In genomic region chr6:52162940-52163908, GRCh38 we compare ENCODE assay signal across 9 cellular contexts. TPM values are rescaled to one million over a fixed set of nuclear protein-coding genes. Genes with fewer than 3 reads are reported as not detected.
DNase-seq lines count a peak whose midpoint lies in the region; ATAC-seq and TF ChIP-seq lines count a peak whose summit lies in the region.
"Had no signal": no experiment of that assay in that cellular context is flagged by ENCODE, and none has a peak within 500 bp of the region (broad histone marks: within the 10 kb centered on the region; RNA-seq: fewer than 3 reads in every experiment).

No MANE protein-coding gene starts in this region.

- H3K4me2 ChIP-seq in parathyroid adenoma (ENCODE audit: low read length): no peak overlapping the region

- H3K9me3 ChIP-seq in NT2/D1 (ENCODE audit: insufficient read depth, low read length): peaks cover 19% of the 10 kb centered on the region
- no peaks in the 10 kb centered on the region for H3K9me3 ChIP-seq in parathyroid adenoma (ENCODE audit: control insufficient read depth, low read length)

- H3K36me3 ChIP-seq in NT2/D1 (ENCODE audit: insufficient read depth, insufficient read length, low read length): no peaks in the 10 kb centered on the region
- H3K36me3 ChIP-seq in parathyroid adenoma (ENCODE audit: control insufficient read depth, insufficient read depth, low read length): no peaks in the 10 kb centered on the region

- H3K4me3 ChIP-seq in NT2/D1 (ENCODE audit: insufficient read length, low read depth): no peak overlapping the region
- H3K4me3 ChIP-seq in dorsolateral prefrontal cortex: no peak overlapping the region
- H3K4me3 ChIP-seq in parathyroid adenoma (ENCODE audit: low read depth, low read length): no peak overlapping the region

- no peaks in the 10 kb centered on the region for H3K79me2 ChIP-seq in parathyroid adenoma

- intact Hi-C loops in dorsolateral prefrontal cortex (cut with DNase I): loop anchor here (5.0 kb wide), 1 partner anchor 99 kb away; no protein-coding TSS in a partner anchor

- no peak overlapping the region for H3K9ac ChIP-seq in NT2/D1 (ENCODE audit: insufficient read length, low read depth)
- H3K9ac ChIP-seq in parathyroid adenoma: no peak overlapping the region

- TF ChIP-seq CTCF in dorsolateral prefrontal cortex (IDR thresholded peaks at IDR 0.05 in 54 of 56, conservative IDR thresholded peaks at IDR 0.05 in 2 of 56; ENCODE audit: low read depth in 1 of 56, partially characterized antibody in 56 of 56): peak in 55 of 56 donors; percentile 15 to 74 (median 52)
- peak; percentile 83 for TF ChIP-seq CTCF in parathyroid adenoma (IDR thresholded peaks at IDR 0.05)

- no peaks in the 10 kb centered on the region for H3K4me1 ChIP-seq in NT2/D1 (ENCODE audit: insufficient read depth, insufficient read length)
- no peaks in the 10 kb centered on the region for H3K4me1 ChIP-seq in parathyroid adenoma

- peak; percentile 21 for DNase-seq in COR-L47 (lab: John Stamatoyannopoulos, UW)
- DNase-seq in NT2/D1 (ENCODE audit: low read depth, low spot score): peak; percentile 20
- DNase-seq in dorsolateral prefrontal cortex: no peak
- no peak for DNase-seq in activated CD8-positive, alpha-beta memory T cell treated with anti-CD3 and anti-CD28 coated beads for 24 hours
- DNase-seq in AG08396 (ENCODE audit: low spot score): no peak

- H3K27ac ChIP-seq in dorsolateral prefrontal cortex (no peak overlapping the region), parathyroid adenoma (no peak overlapping the region)

- ATAC-seq in GM18511 (IDR thresholded peaks at IDR 0.05; ENCODE audit: unreplicated experiment) (peak; percentile 60), HG03175 (IDR thresholded peaks at IDR 0.05; ENCODE audit: unreplicated experiment) (peak; percentile 66)

- no peaks in the 10 kb centered on the region for H3K27me3 ChIP-seq in NT2/D1 (ENCODE audit: insufficient read depth, insufficient read length)
- peaks cover 0 to 21% (median 0%) of the 10 kb centered on the region in 45 donors for H3K27me3 ChIP-seq in dorsolateral prefrontal cortex
- H3K27me3 ChIP-seq in parathyroid adenoma (ENCODE audit: control insufficient read depth, insufficient read depth, low read length): no peaks in the 10 kb centered on the region

- H2AFZ ChIP-seq in parathyroid adenoma: no peak overlapping the region

RNA-seq across cellular contexts. Expression of gene IL17A, which starts 23.0 kb away (rescaled TPM):
- total RNA-seq in dorsolateral prefrontal cortex: not detected
- total RNA-seq: skeletal muscle tissue had no signal

Comparison
In these comparisons a context has a peak if more than half of its experiments do, and no peak if none do; other contexts are left out.
1. DNase-seq: peak in COR-L47 (single experiment) and NT2/D1 (single experiment); none in dorsolateral prefrontal cortex (0 of 10), activated CD8-positive, alpha-beta memory T cell treated with anti-CD3 and anti-CD28 coated beads for 24 hours (single experiment) and AG08396 (single experiment).